Comparison of ENCODE assay signal across 2 cellular contexts in the genomic region with DNA sequence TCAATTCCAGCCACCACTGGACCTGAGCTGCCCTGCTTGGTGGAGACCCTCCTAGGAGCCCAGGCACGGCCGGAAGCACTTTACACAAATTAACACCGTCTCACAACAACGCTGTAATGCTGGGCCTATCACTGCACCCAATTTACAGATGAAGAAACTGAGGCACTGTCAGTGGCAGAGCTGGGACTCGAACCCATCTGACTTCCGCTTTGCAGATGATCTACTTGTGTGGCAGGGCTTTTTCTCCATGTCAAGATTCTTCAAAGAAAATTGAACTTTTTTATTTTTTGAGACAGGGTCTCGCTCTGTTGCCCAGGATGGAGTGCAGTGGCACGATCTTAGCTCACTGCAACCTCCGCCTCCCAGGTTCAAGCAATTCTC.
TF ChIP-seq lines count a peak whose summit lies in the region.

No MANE protein-coding gene starts in this region.

TF ChIP-seq in HepG2, 621 proteins besides CTCF, POLR2A, EP300 and RAD21:
- TF ChIP-seq ZNF781 (CRISPR knock-in tag; IDR thresholded peaks at IDR 0.05; ENCODE audit: borderline replicate concordance, not compliant biosample characterization) (no peak), ZNF629 (CRISPR knock-in tag; conservative IDR thresholded peaks at IDR 0.05) (peak; percentile 47)

TF ChIP-seq in K562, 482 proteins besides CTCF, POLR2A, EP300 and RAD21:
- no peak for TF ChIP-seq HNRNPLL (IDR thresholded peaks at IDR 0.05; ENCODE audit: low read depth, low read length, poor library complexity, severe bottlenecking)
- no peak for TF ChIP-seq CHD4 (IDR thresholded peaks at IDR 0.05; ENCODE audit: insufficient read depth, insufficient replicate concordance, low read depth, low read length, poor library complexity, severe bottlenecking)
- peak; percentile 52 for TF ChIP-seq BCOR (IDR thresholded peaks at IDR 0.05)
- TF ChIP-seq, protein P1, sequence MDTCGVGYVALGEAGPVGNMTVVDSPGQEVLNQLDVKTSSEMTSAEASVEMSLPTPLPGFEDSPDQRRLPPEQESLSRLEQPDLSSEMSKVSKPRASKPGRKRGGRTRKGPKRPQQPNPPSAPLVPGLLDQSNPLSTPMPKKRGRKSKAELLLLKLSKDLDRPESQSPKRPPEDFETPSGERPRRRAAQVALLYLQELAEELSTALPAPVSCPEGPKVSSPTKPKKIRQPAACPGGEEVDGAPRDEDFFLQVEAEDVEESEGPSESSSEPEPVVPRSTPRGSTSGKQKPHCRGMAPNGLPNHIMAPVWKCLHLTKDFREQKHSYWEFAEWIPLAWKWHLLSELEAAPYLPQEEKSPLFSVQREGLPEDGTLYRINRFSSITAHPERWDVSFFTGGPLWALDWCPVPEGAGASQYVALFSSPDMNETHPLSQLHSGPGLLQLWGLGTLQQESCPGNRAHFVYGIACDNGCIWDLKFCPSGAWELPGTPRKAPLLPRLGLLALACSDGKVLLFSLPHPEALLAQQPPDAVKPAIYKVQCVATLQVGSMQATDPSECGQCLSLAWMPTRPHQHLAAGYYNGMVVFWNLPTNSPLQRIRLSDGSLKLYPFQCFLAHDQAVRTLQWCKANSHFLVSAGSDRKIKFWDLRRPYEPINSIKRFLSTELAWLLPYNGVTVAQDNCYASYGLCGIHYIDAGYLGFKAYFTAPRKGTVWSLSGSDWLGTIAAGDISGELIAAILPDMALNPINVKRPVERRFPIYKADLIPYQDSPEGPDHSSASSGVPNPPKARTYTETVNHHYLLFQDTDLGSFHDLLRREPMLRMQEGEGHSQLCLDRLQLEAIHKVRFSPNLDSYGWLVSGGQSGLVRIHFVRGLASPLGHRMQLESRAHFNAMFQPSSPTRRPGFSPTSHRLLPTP (IDR thresholded peaks at IDR 0.05; ENCODE audit: borderline replicate concordance, extremely low read depth, insufficient read length), result no peak
- peak; percentile 26; the same call in 1 of the 2 replicates for TF ChIP-seq ADNP (tag; IDR thresholded peaks at IDR 0.05)
- peak in 1 of 2 experiments; percentile 54; a peak in 2 of 4 replicates for TF ChIP-seq KDM1A (IDR thresholded peaks at IDR 0.05)
- no peak for TF ChIP-seq FOXP1 (CRISPR knock-in tag; IDR thresholded peaks at IDR 0.05)
- no peak for TF ChIP-seq KAT2B (IDR thresholded peaks at IDR 0.05; ENCODE audit: low read depth, low read length)
- TF ChIP-seq, protein P2, sequence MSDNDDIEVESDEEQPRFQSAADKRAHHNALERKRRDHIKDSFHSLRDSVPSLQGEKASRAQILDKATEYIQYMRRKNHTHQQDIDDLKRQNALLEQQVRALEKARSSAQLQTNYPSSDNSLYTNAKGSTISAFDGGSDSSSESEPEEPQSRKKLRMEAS (CRISPR knock-in tag; IDR thresholded peaks at IDR 0.05), result no peak
TF ChIP-seq in K562: peak in this region for 3.
